ENCODE assay signal across 13 cellular contexts in genomic region chr3:42068303-42069088, GRCh38. TPM values are rescaled to one million over a fixed set of nuclear protein-coding genes. Genes with fewer than 3 reads are reported as not detected.
DNase-seq lines count a peak whose midpoint lies in the region; ATAC-seq and TF ChIP-seq lines count a peak whose summit lies in the region.
"Had no signal": no experiment of that assay in that cellular context is flagged by ENCODE, and none has a peak within 500 bp of the region (broad histone marks: within the 10 kb centered on the region; RNA-seq: fewer than 3 reads in every experiment).

No MANE protein-coding gene starts in this region.

- H3K9me2 ChIP-seq in PC-9 (ENCODE audit: insufficient read depth): no peaks in the 10 kb centered on the region

- no peak for DNase-seq in IMR-90
- DNase-seq in breast epithelium (ENCODE audit: low spot score in 2 of 2): no peak
- no peak for DNase-seq in mesothelial cell of epicardium (ENCODE audit: low spot score in 2 of 2, unreplicated experiment in 2 of 2)
- DNase-seq in thyroid gland: no peak
- DNase-seq in left colon: no peak
- DNase-seq in SK-N-DZ (ENCODE audit: low spot score): no peak
- DNase-seq in PC-9: no peak
- DNase-seq: activated CD8-positive, alpha-beta T cell treated with anti-CD3 and anti-CD28 coated beads for 36 hours; activated gamma-delta T cell treated with Interleukin-2 at 50 U/mL for 16 hours; Caco-2; cerebellar nuclear complex; NCI-H226; PC-3 had no signal

- peak overlapping the region; percentile 64; the same call in 1 of the 2 replicates for H2AK5ac ChIP-seq in IMR-90 (ENCODE audit: low read depth, low read length)

- CTCF ChIA-PET in IMR-90 (lab: Yijun Ruan, JAX): interaction anchor here (0.6 kb wide), 1 partner anchor 372 kb away, joined by 7 read pairs; no protein-coding TSS in a partner anchor
- CTCF ChIA-PET in PC-9 (lab: Charles Lee): no interaction called here

- H4K91ac ChIP-seq in IMR-90 (ENCODE audit: insufficient read depth, low read depth, low read length): no peak overlapping the region

- POLR2A ChIA-PET in IMR-90 (lab: Charles Lee; ENCODE audit: unreplicated experiment): no interaction called here
- POLR2A ChIA-PET in PC-9 (lab: Charles Lee; ENCODE audit: unreplicated experiment): no interaction called here

- H3K79me2 ChIP-seq in PC-9 (ENCODE audit: low read depth): no peaks in the 10 kb centered on the region

- TF ChIP-seq CTCF in IMR-90 (conservative IDR thresholded peaks at IDR 0.05; ENCODE audit: low read depth, low read length) (no peak), breast epithelium (IDR thresholded peaks at IDR 0.05) (no peak), mesothelial cell of epicardium (IDR thresholded peaks at IDR 0.05; ENCODE audit: unreplicated experiment) (no peak), thyroid gland (IDR thresholded peaks at IDR 0.05) (no peak), PC-9 (conservative IDR thresholded peaks at IDR 0.05) (no peak)

- no peaks in the 10 kb centered on the region for H3F3A ChIP-seq in PC-9 (ENCODE audit: insufficient read depth, low read depth)

- no peaks in the 10 kb centered on the region for H3K27me3 Mint-ChIP-seq in mesothelial cell of epicardium (ENCODE audit: low read depth)
- H3K27me3 Mint-ChIP-seq: activated CD8-positive, alpha-beta T cell treated with anti-CD3 and anti-CD28 coated beads for 36 hours had no signal

- H3K9ac ChIP-seq in IMR-90 (ENCODE audit: low read depth, low read length): no peak overlapping the region

- intact Hi-C loops in IMR-90 (cut with micrococcal nuclease): loop anchor here (5.0 kb wide), 1 partner anchor 56 kb away; no protein-coding TSS in a partner anchor
- intact Hi-C loops in breast epithelium (cut with DNase I; ENCODE audit: low total_unique reads): no loop called here
- intact Hi-C loops in thyroid gland (cut with DNase I): no loop called here
- intact Hi-C loops in left colon (cut with DNase I, micrococcal nuclease): no loop called here
- intact Hi-C loops in PC-9 (cut with micrococcal nuclease; ENCODE audit: unreplicated experiment): no loop called here

- no peaks in the 10 kb centered on the region for H3K27me3 ChIP-seq in IMR-90 (ENCODE audit: control insufficient read depth, insufficient read depth, low read length)
- no peaks in the 10 kb centered on the region for H3K27me3 ChIP-seq in breast epithelium
- H3K27me3 ChIP-seq in thyroid gland: no peaks in the 10 kb centered on the region
- no peaks in the 10 kb centered on the region for H3K27me3 ChIP-seq in PC-9 (ENCODE audit: insufficient read depth, low read depth)

- H3K36me3 ChIP-seq in IMR-90 (ENCODE audit: control insufficient read depth, insufficient read depth, low read length) (no peaks in the 10 kb centered on the region), breast epithelium (no peaks in the 10 kb centered on the region), thyroid gland (no peaks in the 10 kb centered on the region), PC-9 (ENCODE audit: low read depth) (no peaks in the 10 kb centered on the region)

- peaks cover 53% of the 10 kb centered on the region for H3K4me1 Mint-ChIP-seq in mesothelial cell of epicardium

- H3K18ac ChIP-seq in IMR-90 (ENCODE audit: low read depth, low read length): peak overlapping the region; percentile 9; the same call in 1 of the 2 replicates

- in situ Hi-C loops in IMR-90 (cut with MboI; ENCODE audit: low sequenced_read_pairs): no loop called here

- BruUV-seq in IMR-90 (replicated peaks; lab: Mats Ljungman, UMichigan) (no TSS peak), PC-9 (replicated peaks; lab: Mats Ljungman, UMichigan) (no TSS peak)

- peaks cover 29% of the 10 kb centered on the region for H3K9me1 ChIP-seq in IMR-90 (ENCODE audit: insufficient read depth, low read length)

- H3K9me3 Mint-ChIP-seq in mesothelial cell of epicardium: no peaks in the 10 kb centered on the region
- H3K9me3 Mint-ChIP-seq: activated CD8-positive, alpha-beta T cell treated with anti-CD3 and anti-CD28 coated beads for 36 hours had no signal

- H3K27ac Mint-ChIP-seq in mesothelial cell of epicardium: peak overlapping the region; percentile 98
- H3K27ac Mint-ChIP-seq: activated CD8-positive, alpha-beta T cell treated with anti-CD3 and anti-CD28 coated beads for 36 hours had no signal

- ATAC-seq in IMR-90 (ENCODE audit: low read depth) (no peak), left colon (no peak)
- ATAC-seq: activated CD8-positive, alpha-beta T cell treated with anti-CD3 and anti-CD28 coated beads for 36 hours; PC-3 had no signal

- peak overlapping the region; percentile 12; the same call in 1 of the 2 replicates for H3K23ac ChIP-seq in IMR-90 (ENCODE audit: low read depth, low read length)

- peak overlapping the region; percentile 25; the same call in 1 of the 2 replicates for H3K4ac ChIP-seq in IMR-90 (ENCODE audit: low read depth, low read length)

- no peak overlapping the region; the same call in 1 of the 2 replicates for H4K5ac ChIP-seq in IMR-90 (ENCODE audit: low read depth, low read length)

- H2BK120ac ChIP-seq in IMR-90 (ENCODE audit: low read depth, low read length): no peak overlapping the region

- H3K9me3 ChIP-seq in IMR-90 (ENCODE audit: control insufficient read depth, insufficient read depth, low read length): no peaks in the 10 kb centered on the region
- H3K9me3 ChIP-seq in breast epithelium: no peaks in the 10 kb centered on the region
- no peaks in the 10 kb centered on the region for H3K9me3 ChIP-seq in thyroid gland
- no peaks in the 10 kb centered on the region for H3K9me3 ChIP-seq in PC-9 (ENCODE audit: insufficient read depth, low read depth)
- H3K9me3 ChIP-seq: Caco-2 had no signal

- H4K8ac ChIP-seq in IMR-90 (ENCODE audit: low read depth in 2 of 2, low read length in 2 of 2): no peak overlapping the region

- dilution Hi-C loops in IMR-90 (cut with HindIII; ENCODE audit: low sequenced_read_pairs, unreplicated experiment): no loop called here

- H3K27ac ChIP-seq in IMR-90 (ENCODE audit: insufficient read depth, low read length): no peak overlapping the region
- peak overlapping the region; percentile 28 to 70 for H3K27ac ChIP-seq in breast epithelium
- peak overlapping the region; percentile 27 to 79 (median 53) for H3K27ac ChIP-seq in thyroid gland
- H3K27ac ChIP-seq in PC-9: no peak overlapping the region

- H2AK9ac ChIP-seq in IMR-90 (replicated peaks; ENCODE audit: low read depth, low read length, poor library complexity): no peak overlapping the region

- no peak overlapping the region for H3K56ac ChIP-seq in IMR-90 (ENCODE audit: extremely low read depth, insufficient read depth, low read length)

- no peak overlapping the region for H2BK5ac ChIP-seq in IMR-90 (ENCODE audit: low read depth, low read length, poor library complexity, severe bottlenecking)

- H3K79me1 ChIP-seq in IMR-90 (ENCODE audit: low read depth in 1 of 2, low read length in 2 of 2): peaks cover 40 to 85% of the 10 kb centered on the region in 2 experiments

- H3K4me3 Mint-ChIP-seq in mesothelial cell of epicardium: no peak overlapping the region
- H3K4me3 Mint-ChIP-seq: activated CD8-positive, alpha-beta T cell treated with anti-CD3 and anti-CD28 coated beads for 36 hours had no signal

- H4K20me1 ChIP-seq in IMR-90 (ENCODE audit: insufficient read depth, low read length): peaks cover 4% of the 10 kb centered on the region
- H4K20me1 ChIP-seq in PC-9 (ENCODE audit: insufficient read depth): no peaks in the 10 kb centered on the region

- no peaks in the 10 kb centered on the region for H3K36me3 Mint-ChIP-seq in mesothelial cell of epicardium

- H3K4me1 ChIP-seq in IMR-90 (ENCODE audit: control insufficient read depth, insufficient read depth, low read length): peaks cover 30% of the 10 kb centered on the region
- H3K4me1 ChIP-seq in breast epithelium: peaks cover 14 to 18% of the 10 kb centered on the region in 2 donors
- H3K4me1 ChIP-seq in thyroid gland: peaks cover 56 to 64% of the 10 kb centered on the region in 2 donors
- H3K4me1 ChIP-seq in PC-9 (replicated peaks; ENCODE audit: insufficient read depth): no peaks in the 10 kb centered on the region
- H3K4me1 ChIP-seq: Caco-2 had no signal

- no peak overlapping the region for H3K4me3 ChIP-seq in IMR-90 (ENCODE audit: insufficient read depth, low read depth, low read length)
- no peak overlapping the region for H3K4me3 ChIP-seq in breast epithelium
- H3K4me3 ChIP-seq in thyroid gland (replicated peaks in 1 of 3): no peak overlapping the region
- H3K4me3 ChIP-seq in PC-9: no peak overlapping the region

- WGBS in IMR-90 (ENCODE audit: extremely low coverage in 2 of 2, insufficient read length in 1 of 2), 2 experiments: 100% methylated on average over 1 of the region's 7 CpGs; no CpG with 5 or more reads in 1 of the 2 experiments
- 91 to 92% methylated on average over 7 of the region's 7 CpGs for WGBS in thyroid gland, 2 donors

- no peak overlapping the region for H3K4me2 ChIP-seq in IMR-90 (ENCODE audit: low read depth, low read length)
- no peak overlapping the region for H3K4me2 ChIP-seq in PC-9

- no peak overlapping the region for H2AFZ ChIP-seq in IMR-90 (replicated peaks; ENCODE audit: low read length, poor library complexity)
- H2AFZ ChIP-seq in PC-9: no peak overlapping the region

- 0 out of 2 replicates have a peak overlapping the region, but pooled peaks have one; percentile 41 for H2BK20ac ChIP-seq in IMR-90 (ENCODE audit: low read depth, low read length)

- no peak overlapping the region for H2BK15ac ChIP-seq in IMR-90 (ENCODE audit: low read depth, low read length)

- no peak overlapping the region for H3K14ac ChIP-seq in IMR-90 (replicated peaks; ENCODE audit: low read depth, low read length)

- no peak for TF ChIP-seq POLR2A in IMR-90 (IDR thresholded peaks at IDR 0.05; ENCODE audit: low read depth, low read length)
- no peak for TF ChIP-seq POLR2A in breast epithelium (IDR thresholded peaks at IDR 0.05)
- no peak for TF ChIP-seq POLR2A in thyroid gland (IDR thresholded peaks at IDR 0.05)

- TF ChIP-seq RAD21 in IMR-90 (IDR thresholded peaks at IDR 0.05; ENCODE audit: low read length): no peak

TF ChIP-seq in IMR-90, 13 proteins besides CTCF, POLR2A, EP300 and RAD21 (continues in another document):
- TF ChIP-seq MXI1 (IDR thresholded peaks at IDR 0.05; ENCODE audit: borderline replicate concordance, low read depth, low read length): no peak

RNA-seq across cellular contexts. Expression of gene TRAK1, which starts 22.7 kb away (rescaled TPM):
- total RNA-seq in IMR-90 (2012; rRNA removed) (26.7 and 28.1 TPM in 2 replicates), breast epithelium (10 to 100 TPM; 29.0 to 53.7 (median 40.6) TPM), mesothelial cell of epicardium (49.0 to 50.7 TPM (median 50.3 TPM) in 3 replicates), thyroid gland (10 to 100 TPM; 46.1 to 87.8 (median 76.4) TPM), left colon (10 to 100 TPM; 81.2 to 91.6 TPM), PC-9 (2021) (43.4 and 46.8 TPM in 2 replicates)
- 21.7 and 25.6 TPM in 2 replicates for polyA plus RNA-seq in IMR-90 (2012; rRNA removed)
- 11.6 and 17.8 TPM in 2 replicates for polyA plus RNA-seq in IMR-90 (2012; cell fraction: cytosol; rRNA removed)
- polyA plus RNA-seq in IMR-90 (2012; cell fraction: nucleus; rRNA removed; ENCODE audit: low replicate concordance): 30.8 and 31.5 TPM in 2 replicates
- polyA plus RNA-seq in SK-N-DZ (2014; cell fraction: cytosol; rRNA removed): 15.4 and 17.1 TPM in 2 replicates
- polyA plus RNA-seq in SK-N-DZ (2014; cell fraction: nucleus; rRNA removed): 10.3 and 19.4 TPM in 2 replicates

Comparison
In these comparisons a context has a peak if more than half of its experiments do, and no peak if none do; other contexts are left out.
1. H3K27ac ChIP-seq: peak in breast epithelium (2 of 2) and thyroid gland (3 of 3); none in IMR-90 (single experiment) and PC-9 (single experiment).